ENCODE assay signal across 15 cellular contexts in the genomic region with DNA sequence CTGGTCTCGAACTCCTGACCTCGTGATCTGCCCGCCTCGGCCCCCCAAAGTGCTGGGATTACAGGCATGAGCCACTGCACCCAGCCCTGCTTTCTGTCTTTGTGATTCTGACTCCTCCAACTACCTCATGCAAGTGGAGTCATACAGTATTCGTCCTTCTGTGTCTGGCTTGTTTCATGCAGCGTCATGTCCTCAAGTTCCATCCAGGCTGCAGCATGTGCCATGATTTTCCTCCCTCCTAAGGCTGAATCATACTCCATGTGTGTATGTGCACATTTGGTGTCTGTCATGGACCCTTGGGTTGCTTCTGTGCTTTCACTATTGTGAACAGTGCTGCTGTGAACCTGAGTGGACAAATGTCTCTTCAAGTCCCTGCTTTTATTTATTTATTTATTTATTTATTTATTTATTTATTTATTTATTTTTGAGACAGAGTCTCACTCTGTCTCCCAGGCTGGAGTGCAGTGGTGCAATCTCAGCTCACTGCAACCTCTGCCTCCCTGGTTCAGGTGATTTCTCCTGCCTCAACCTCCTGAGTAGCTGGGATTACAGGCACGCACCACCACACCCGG. TPM values are rescaled to one million over a fixed set of nuclear protein-coding genes. Genes with fewer than 3 reads are reported as not detected.
DNase-seq lines count a peak whose midpoint lies in the region; ATAC-seq, FAIRE-seq and TF ChIP-seq lines count a peak whose summit lies in the region.
"Not testable (repeated sequence)": the region's sequence is repeated elsewhere in the genome, so short reads cannot be mapped to it uniquely, and the experiment has no call there.
"Had no signal": no experiment of that assay in that cellular context is flagged by ENCODE, and none has a peak within 500 bp of the region (broad histone marks: within the 10 kb centered on the region; RNA-seq: fewer than 3 reads in every experiment).

No MANE protein-coding gene starts in this region.

- H4K8ac ChIP-seq in mesenchymal stem cell (ENCODE audit: low read length): not testable (repeated sequence)

- not testable (repeated sequence) for TF ChIP-seq RAD21 in A549 (conservative IDR thresholded peaks at IDR 0.05 in 1 of 2, IDR thresholded peaks at IDR 0.05 in 1 of 2)

- POLR2A ChIA-PET in A549 (lab: Yijun Ruan, JAX); HEK293 (lab: Yijun Ruan, JAX): not testable (repeated sequence)

- not testable (repeated sequence) for H3K4me1 ChIP-seq in A549; HEK293 (ENCODE audit: control insufficient read depth, insufficient read depth, low read length); mesenchymal stem cell (ENCODE audit: control insufficient read depth, insufficient read depth, low read depth, low read length)

- H3K79me1 ChIP-seq in mesenchymal stem cell (replicated peaks; ENCODE audit: low read length, poor library complexity, severe bottlenecking): not testable (repeated sequence)

- TF ChIP-seq CTCF in A549 (IDR thresholded peaks at IDR 0.05); HEK293 (tag by site-specific recombination; IDR thresholded peaks at IDR 0.05); VCaP (conservative IDR thresholded peaks at IDR 0.05); bronchial epithelial cell (IDR thresholded peaks at IDR 0.05; ENCODE audit: insufficient read depth, low read length, severe bottlenecking); fibroblast of the aortic adventitia (IDR thresholded peaks at IDR 0.05; ENCODE audit: insufficient read depth, low read length): not testable (repeated sequence)

- CTCF ChIA-PET in A549 (lab: Yijun Ruan, JAX): interaction anchor here (0.9 to 2.7 kb wide), 3 partner anchors 9 to 169 kb away, joined by 4 to 7 read pairs (median 6); no protein-coding TSS in a partner anchor
- CTCF ChIA-PET in HEK293 (lab: Yijun Ruan, JAX): not testable (repeated sequence)

- H2BK12ac ChIP-seq in mesenchymal stem cell (ENCODE audit: low read length in 2 of 2): not testable (repeated sequence)

- not testable (repeated sequence) for H3K4me2 ChIP-seq in A549; mesenchymal stem cell (ENCODE audit: low read length, poor library complexity, severe bottlenecking)

- not testable (repeated sequence) for H3K4ac ChIP-seq in mesenchymal stem cell (ENCODE audit: low read depth in 1 of 2, low read length in 2 of 2)

- not testable (repeated sequence) for H3K27me3 ChIP-seq in bronchial epithelial cell (ENCODE audit: control insufficient read depth, insufficient read depth, low read length); mesenchymal stem cell (ENCODE audit: control insufficient read depth in 1 of 2, insufficient read depth in 1 of 2, low read length in 2 of 2)

- not testable (repeated sequence) for H3K4me3 ChIP-seq in A549; HEK293 (ENCODE audit: low read depth, low read length); bronchial epithelial cell (ENCODE audit: low read depth, low read length); fibroblast of the aortic adventitia (ENCODE audit: low read depth, low read length); mesenchymal stem cell (ENCODE audit: insufficient read depth in 1 of 2, low read depth in 1 of 2, low read length in 2 of 2)

- not testable (repeated sequence) for DNase-seq in A549 (ENCODE audit: low read depth in 1 of 2, low spot score in 1 of 2)
- DNase-seq in ELR (ENCODE audit: low read depth): peak; percentile 3
- DNase-seq in bronchial epithelial cell (ENCODE audit: low read depth): peak; percentile 58
- DNase-seq in fibroblast of the aortic adventitia (ENCODE audit: low read depth): peak; percentile 7
- peak; percentile 30 for DNase-seq in mesenchymal stem cell

- H3K14ac ChIP-seq in mesenchymal stem cell (ENCODE audit: low read length in 2 of 2): peak overlapping the region in 1 of 2 experiments; percentile 18

- FAIRE-seq in A549 (lab: Jason Lieb, UNC); bronchial epithelial cell (lab: Jason Lieb, UNC): not testable (repeated sequence)

- not testable (repeated sequence) for H3K18ac ChIP-seq in mesenchymal stem cell (ENCODE audit: low read depth in 1 of 2, low read length in 2 of 2)

- not testable (repeated sequence) for TF ChIP-seq POLR2A in A549 (IDR thresholded peaks at IDR 0.05; ENCODE audit: low read length)

- H2BK120ac ChIP-seq in mesenchymal stem cell (ENCODE audit: low read depth, low read length): not testable (repeated sequence)

- H3K27ac ChIP-seq in A549; HEK293 (ENCODE audit: extremely low read depth, low read depth, low read length); mesenchymal stem cell (ENCODE audit: low read length, poor library complexity, severe bottlenecking): not testable (repeated sequence)
- peak overlapping the region; percentile 72; the same call in 1 of the 2 replicates for H3K27ac ChIP-seq in VCaP

- not testable (repeated sequence) for H2AK5ac ChIP-seq in mesenchymal stem cell (ENCODE audit: low read length, severe bottlenecking)

- ATAC-seq in A549: not testable (repeated sequence)
- ATAC-seq in esophagus mucosa: peak; percentile 51

- H3K23ac ChIP-seq in mesenchymal stem cell (ENCODE audit: low read length in 2 of 2): not testable (repeated sequence)

- not testable (repeated sequence) for H2BK15ac ChIP-seq in mesenchymal stem cell (ENCODE audit: low read depth, poor library complexity, severe bottlenecking)

- not testable (repeated sequence) for H3K36me3 ChIP-seq in HEK293 (ENCODE audit: control insufficient read depth in 2 of 2, insufficient read depth in 1 of 2, low read length in 2 of 2); bronchial epithelial cell (ENCODE audit: control insufficient read depth, insufficient read depth, low read length); mesenchymal stem cell (ENCODE audit: control insufficient read depth in 1 of 2, insufficient read depth in 2 of 2, low read depth in 1 of 2, low read length in 2 of 2)

- not testable (repeated sequence) for TF ChIP-seq EP300 in A549 (IDR thresholded peaks at IDR 0.05)

- not testable (repeated sequence) for H2AFZ ChIP-seq in mesenchymal stem cell (ENCODE audit: low read depth, low read length)

- not testable (repeated sequence) for H3K9me3 ChIP-seq in A549; HEK293 (ENCODE audit: control insufficient read depth, insufficient read depth, low read depth, low read length); mesenchymal stem cell (ENCODE audit: control insufficient read depth, low read length)

- H3K9ac ChIP-seq in mesenchymal stem cell (ENCODE audit: low read length): not testable (repeated sequence)

- not testable (repeated sequence) for H2BK5ac ChIP-seq in mesenchymal stem cell (ENCODE audit: low read depth, low read length, poor library complexity, severe bottlenecking)

- WGBS in A549 (ENCODE audit: missing lambda C conversion rate): 84% methylated on average over 8 of the region's 8 CpGs
- 80% methylated on average over 8 of the region's 8 CpGs for WGBS in mesenchymal stem cell

- H4K91ac ChIP-seq in mesenchymal stem cell (ENCODE audit: low read length): not testable (repeated sequence)

TF ChIP-seq in A549, 52 proteins besides CTCF, POLR2A, EP300 and RAD21:
- TF ChIP-seq ZC3H11A (IDR thresholded peaks at IDR 0.05): peak; percentile 54

TF ChIP-seq in HEK293, 187 proteins besides CTCF, POLR2A, EP300 and RAD21 (continues in another document):
- TF ChIP-seq ZNF555 (tag by site-specific recombination; conservative IDR thresholded peaks at IDR 0.05) (peak; percentile 92), ZNF560 (tag by site-specific recombination; IDR thresholded peaks at IDR 0.05; ENCODE audit: borderline replicate concordance) (peak; percentile 75; the same call in 1 of the 2 replicates), ZNF394 (tag by site-specific recombination; IDR thresholded peaks at IDR 0.05; ENCODE audit: borderline replicate concordance) (peak; percentile 94), ZNF433 (tag by site-specific recombination; IDR thresholded peaks at IDR 0.05; ENCODE audit: low read depth) (peak; percentile 85), ZNF140 (tag by site-specific recombination; IDR thresholded peaks at IDR 0.05) (peak; percentile 91), ZNF19 (tag by site-specific recombination; IDR thresholded peaks at IDR 0.05; ENCODE audit: low read depth) (0 out of 2 replicates have a peak, but pooled peaks have one; percentile 32), ZNF791 (tag by site-specific recombination; IDR thresholded peaks at IDR 0.05) (peak; percentile 59; the same call in 1 of the 2 replicates), ZNF354C (tag by site-specific recombination; IDR thresholded peaks at IDR 0.05; ENCODE audit: borderline replicate concordance, low read depth) (peak; percentile 80; the same call in 1 of the 2 replicates), ZNF426 (tag by site-specific recombination; IDR thresholded peaks at IDR 0.05) (peak; percentile 85), ZNF202 (tag by site-specific recombination; IDR thresholded peaks at IDR 0.05; ENCODE audit: borderline replicate concordance) (peak; percentile 95)
- TF ChIP-seq, protein P1, sequence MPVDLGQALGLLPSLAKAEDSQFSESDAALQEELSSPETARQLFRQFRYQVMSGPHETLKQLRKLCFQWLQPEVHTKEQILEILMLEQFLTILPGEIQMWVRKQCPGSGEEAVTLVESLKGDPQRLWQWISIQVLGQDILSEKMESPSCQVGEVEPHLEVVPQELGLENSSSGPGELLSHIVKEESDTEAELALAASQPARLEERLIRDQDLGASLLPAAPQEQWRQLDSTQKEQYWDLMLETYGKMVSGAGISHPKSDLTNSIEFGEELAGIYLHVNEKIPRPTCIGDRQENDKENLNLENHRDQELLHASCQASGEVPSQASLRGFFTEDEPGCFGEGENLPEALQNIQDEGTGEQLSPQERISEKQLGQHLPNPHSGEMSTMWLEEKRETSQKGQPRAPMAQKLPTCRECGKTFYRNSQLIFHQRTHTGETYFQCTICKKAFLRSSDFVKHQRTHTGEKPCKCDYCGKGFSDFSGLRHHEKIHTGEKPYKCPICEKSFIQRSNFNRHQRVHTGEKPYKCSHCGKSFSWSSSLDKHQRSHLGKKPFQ (tag by site-specific recombination; IDR thresholded peaks at IDR 0.05): 0 out of 2 replicates have a peak, but pooled peaks have one; percentile 22

RNA-seq across cellular contexts. Expression of a gene that starts 27.4 kb away (rescaled TPM):
- polyA plus RNA-seq in A549 (2011; rRNA removed) (365 and 415 TPM in 2 replicates), A549 (2017; fragmentation: RNase III; extraction: RNeasy Plus Mini Kit Qiagen cat#74134 plus additional on column Dnase treatment) (360 to 395 TPM (median 360 TPM) in 3 replicates)
- polyA plus RNA-seq in A549 (2012; cell fraction: cytosol; rRNA removed): 262 and 269 TPM in 2 replicates
- 257 and 259 TPM in 2 replicates for polyA plus RNA-seq in A549 (2012; cell fraction: nucleus; rRNA removed)
- 372 and 391 TPM in 2 replicates for polyA minus RNA-seq in A549 (2011; rRNA and poly(A)+ RNA removed)
- total RNA-seq in bronchial epithelial cell (not detected in 2 replicates), esophagus mucosa (not detected), fibroblast of the aortic adventitia (ENCODE audit: low replicate concordance) (not detected in 2 replicates)
- not detected for polyA plus RNA-seq in mesenchymal stem cell (2013, experiment 1 of 2)
- polyA plus RNA-seq in mesenchymal stem cell (2013, experiment 2 of 2): 0.03 TPM
- total RNA-seq: A172; Caco-2; Calu3; CD4-positive, CD25-positive, alpha-beta regulatory T cell; CD8-positive, alpha-beta T cell; G401 had no signal
- polyA plus RNA-seq: CD14-positive monocyte had no signal
